ENCODE assay signal across 25 cellular contexts in genomic region chr4:59712474-59712873, GRCh38.
"Had no signal": no experiment of that assay in that cellular context is flagged by ENCODE, and none has a peak within 500 bp of the region (broad histone marks: within the 10 kb centered on the region; RNA-seq: fewer than 3 reads in every experiment).

No MANE protein-coding gene starts in this region.

- H3K4me1 Mint-ChIP-seq: immature natural killer cell; naive B cell; nephron; stimulated activated effector memory CD8-positive, alpha-beta T cell treated with anti-CD3 and anti-CD28 coated beads, Interleukin-12 subunit alpha, Interleukin-12 subunit beta, amount 100 ng/mL, for 72 hours had no signal

- H3K4me1 ChIP-seq: esophagus squamous epithelium, pancreas, tibial artery, upper lobe of left lung, vagina had no signal

- ATAC-seq: left colon; left ventricle myocardium superior; pancreas; right cardiac atrium; stimulated activated effector memory CD8-positive, alpha-beta T cell treated with anti-CD3 and anti-CD28 coated beads, Interleukin-12 subunit alpha, Interleukin-12 subunit beta, amount 100 ng/mL, for 72 hours; stimulated activated naive CD8-positive, alpha-beta T cell treated with anti-CD3 and anti-CD28 coated beads, Interleukin-15, Interleukin-2, amounts not matched to agents 100 U/mL and 50 U/mL, for 24 hours had no signal

- H3K36me3 ChIP-seq: esophagus squamous epithelium, pancreas, tibial artery, upper lobe of left lung, vagina had no signal

- H3K27ac ChIP-seq: epithelial cell of prostate, esophagus squamous epithelium, pancreas, tibial artery, upper lobe of left lung, vagina had no signal

- H3K4me3 Mint-ChIP-seq: immature natural killer cell; naive B cell; nephron; stimulated activated effector memory CD8-positive, alpha-beta T cell treated with anti-CD3 and anti-CD28 coated beads, Interleukin-12 subunit alpha, Interleukin-12 subunit beta, amount 100 ng/mL, for 72 hours had no signal

- H3K36me3 Mint-ChIP-seq: immature natural killer cell; naive B cell; stimulated activated effector memory CD8-positive, alpha-beta T cell treated with anti-CD3 and anti-CD28 coated beads, Interleukin-12 subunit alpha, Interleukin-12 subunit beta, amount 100 ng/mL, for 72 hours had no signal

- H3K9me3 Mint-ChIP-seq: nephron had no signal

- H3K9me3 ChIP-seq: esophagus squamous epithelium, pancreas, tibial artery, upper lobe of left lung, vagina had no signal

- DNase-seq: effector memory CD4-positive, alpha-beta T cell; esophagus squamous epithelium; foreskin fibroblast; immature natural killer cell; kidney; left colon; left ventricle myocardium superior; mesenchymal stem cell; midbrain; naive B cell; occipital lobe; pancreas; right cardiac atrium; small intestine; stimulated activated CD4-positive, alpha-beta T cell treated with anti-CD3 and anti-CD28 coated beads, Interleukin-4, amount 100 ng/mL, for 1 hour; stimulated activated CD8-positive, alpha-beta memory T cell treated with anti-CD3 and anti-CD28 coated beads, Interleukin-4, amount 100 ng/mL, for 48 hours; stimulated activated naive CD8-positive, alpha-beta T cell treated with anti-CD3 and anti-CD28 coated beads, Interleukin-15, Interleukin-2, amounts not matched to agents 100 U/mL and 50 U/mL, for 24 hours; tibial artery; upper lobe of left lung had no signal

- H3K4me3 ChIP-seq: esophagus squamous epithelium, lung, pancreas, tibial artery, upper lobe of left lung, vagina had no signal

- H3K27me3 ChIP-seq: esophagus squamous epithelium, pancreas, tibial artery, upper lobe of left lung, vagina had no signal

- H3K27me3 Mint-ChIP-seq: naive B cell, progenitor cell of endocrine pancreas had no signal

- H3K27ac Mint-ChIP-seq: immature natural killer cell; naive B cell; nephron; progenitor cell of endocrine pancreas; stimulated activated effector memory CD8-positive, alpha-beta T cell treated with anti-CD3 and anti-CD28 coated beads, Interleukin-12 subunit alpha, Interleukin-12 subunit beta, amount 100 ng/mL, for 72 hours had no signal
